ENCODE assay signal across 29 cellular contexts in the genomic region with DNA sequence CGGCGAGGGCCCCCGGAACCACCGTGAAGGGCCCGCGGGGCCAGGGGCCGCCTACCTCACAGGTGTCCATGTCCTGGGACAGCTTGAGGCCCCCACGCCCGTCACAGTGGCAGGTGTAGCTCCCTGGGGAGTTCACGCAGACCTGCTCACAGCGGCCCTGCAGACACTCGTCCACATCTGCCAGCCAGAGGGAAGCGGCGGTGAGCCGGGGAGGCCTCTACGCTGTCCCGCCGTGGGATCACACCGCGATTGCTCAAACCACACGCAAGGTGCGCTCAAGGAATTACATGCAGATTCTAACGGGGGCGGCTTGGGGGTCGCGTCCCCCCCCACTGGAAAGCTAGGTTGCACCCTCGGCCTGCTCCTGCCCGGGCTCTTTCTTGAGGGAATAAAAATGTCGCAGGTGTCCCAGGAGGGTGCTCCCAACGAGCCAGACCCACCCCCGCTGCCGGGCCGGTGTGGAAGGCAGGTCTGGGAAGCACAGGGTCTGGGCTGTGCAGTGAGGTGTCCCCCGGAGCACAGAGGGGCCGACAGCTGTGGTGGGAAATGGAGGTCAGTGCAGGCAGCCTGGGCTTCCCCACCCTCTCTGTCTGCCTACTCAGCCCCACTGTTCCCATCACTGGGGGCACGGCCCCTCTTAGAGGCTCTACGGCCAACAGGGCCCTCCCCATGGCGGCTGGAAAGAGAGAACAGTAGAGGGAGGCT. TPM values are rescaled to one million over a fixed set of nuclear protein-coding genes. Genes with fewer than 3 reads are reported as not detected.
DNase-seq lines count a peak whose midpoint lies in the region; ATAC-seq, FAIRE-seq and TF ChIP-seq lines count a peak whose summit lies in the region.
"Had no signal": no experiment of that assay in that cellular context is flagged by ENCODE, and none has a peak within 500 bp of the region (broad histone marks: within the 10 kb centered on the region; RNA-seq: fewer than 3 reads in every experiment).

No MANE protein-coding gene starts in this region.

- H3K4ac ChIP-seq in IMR-90 (ENCODE audit: low read depth, low read length) = peak overlapping the region; percentile 25; the same call in 1 of the 2 replicates

- FAIRE-seq in A549 (lab: Jason Lieb, UNC) = no peak
- FAIRE-seq: colon, GM18507 had no signal

- H2BK15ac ChIP-seq in IMR-90 (ENCODE audit: low read depth, low read length) = no peak overlapping the region

- no peaks in the 10 kb centered on the region for H3F3A ChIP-seq in neural progenitor cell (ENCODE audit: low read depth)

- H3K18ac ChIP-seq in IMR-90 (ENCODE audit: low read depth, low read length) = no peak overlapping the region

- H2AK9ac ChIP-seq in IMR-90 (replicated peaks; ENCODE audit: low read depth, low read length, poor library complexity) = peak overlapping the region; percentile 45

- no peak overlapping the region for H3K56ac ChIP-seq in IMR-90 (ENCODE audit: extremely low read depth, insufficient read depth, low read length)

- H2AFZ ChIP-seq in IMR-90 (replicated peaks; ENCODE audit: low read length, poor library complexity) (no peak overlapping the region), neural progenitor cell (replicated peaks) (no peak overlapping the region)

- ATAC-seq in A549 = no peak
- ATAC-seq in IMR-90 (ENCODE audit: low read depth) = no peak
- no peak for ATAC-seq in gastroesophageal sphincter
- ATAC-seq in omental fat pad (ENCODE audit: low FRiP score) = no peak
- no peak for ATAC-seq in GM19328 (IDR thresholded peaks at IDR 0.05; ENCODE audit: unreplicated experiment)
- ATAC-seq in HG03139 (IDR thresholded peaks at IDR 0.05; ENCODE audit: unreplicated experiment) = no peak
- ATAC-seq: left lung; naive thymus-derived CD8-positive, alpha-beta T cell; Panc1; stimulated activated naive CD8-positive, alpha-beta T cell treated with anti-CD3 and anti-CD28 coated beads, Interleukin-15, Interleukin-2, amounts not matched to agents 100 U/mL and 50 U/mL, for 24 hours had no signal

- no peak overlapping the region for H2BK120ac ChIP-seq in IMR-90 (ENCODE audit: low read depth, low read length)

- TF ChIP-seq CTCF in A549 (IDR thresholded peaks at IDR 0.05) (no peak), IMR-90 (conservative IDR thresholded peaks at IDR 0.05; ENCODE audit: low read depth, low read length) (no peak), gastroesophageal sphincter (IDR thresholded peaks at IDR 0.05) (no peak), neural progenitor cell (IDR thresholded peaks at IDR 0.05) (no peak), omental fat pad (IDR thresholded peaks at IDR 0.05) (no peak)

- H3K27me3 ChIP-seq in IMR-90 (ENCODE audit: control insufficient read depth, insufficient read depth, low read length) = no peaks in the 10 kb centered on the region
- no peaks in the 10 kb centered on the region for H3K27me3 ChIP-seq in gastroesophageal sphincter
- no peaks in the 10 kb centered on the region for H3K27me3 ChIP-seq in neural progenitor cell
- H3K27me3 ChIP-seq: left lung, SJCRH30 had no signal

- no peak overlapping the region for H3K23ac ChIP-seq in IMR-90 (ENCODE audit: low read depth, low read length)

- no peaks in the 10 kb centered on the region for H3K36me3 Mint-ChIP-seq in neural progenitor cell
- H3K36me3 Mint-ChIP-seq: activated naive CD8-positive, alpha-beta T cell; IgD-negative memory B cell had no signal

- peak overlapping the region; percentile 85; the same call in 1 of the 2 replicates for H2AK5ac ChIP-seq in IMR-90 (ENCODE audit: low read depth, low read length)

- H3K9me3 ChIP-seq in A549 = no peaks in the 10 kb centered on the region
- H3K9me3 ChIP-seq in IMR-90 (ENCODE audit: control insufficient read depth, insufficient read depth, low read length) = no peaks in the 10 kb centered on the region
- H3K9me3 ChIP-seq in gastroesophageal sphincter = no peaks in the 10 kb centered on the region
- H3K9me3 ChIP-seq in neural progenitor cell (ENCODE audit: low read depth) = no peaks in the 10 kb centered on the region
- H3K9me3 ChIP-seq: left lung, SJCRH30 had no signal

- CTCF ChIA-PET in A549 (lab: Yijun Ruan, JAX) (no interaction called here), IMR-90 (lab: Yijun Ruan, JAX) (no interaction called here)

- WGBS in A549 (ENCODE audit: missing lambda C conversion rate) = 93% methylated on average over 21 of the region's 38 CpGs
- WGBS in IMR-90 (ENCODE audit: extremely low coverage in 2 of 2, insufficient read length in 1 of 2), 2 experiments = 98% methylated on average over 12 of the region's 38 CpGs; no CpG with 5 or more reads in 1 of the 2 experiments
- 75% methylated on average over 2 of the region's 38 CpGs; no CpG with 5 or more reads in 1 of the 2 donors for WGBS in gastroesophageal sphincter (ENCODE audit: low coverage in 1 of 2), 2 donors

- peak overlapping the region; percentile 100; a peak in 5 of 6 replicates for H3K27ac ChIP-seq in A549
- no peak overlapping the region for H3K27ac ChIP-seq in IMR-90 (ENCODE audit: insufficient read depth, low read length)
- peak overlapping the region in 3 of 4 donors; percentile 66 to 91 (median 70) for H3K27ac ChIP-seq in gastroesophageal sphincter
- no peak overlapping the region for H3K27ac ChIP-seq in neural progenitor cell
- H3K27ac ChIP-seq: left lung, SJCRH30 had no signal

- TF ChIP-seq POLR2A in A549 (IDR thresholded peaks at IDR 0.05; ENCODE audit: low read length) (no peak), IMR-90 (IDR thresholded peaks at IDR 0.05; ENCODE audit: low read depth, low read length) (no peak), gastroesophageal sphincter (IDR thresholded peaks at IDR 0.05) (no peak)

- H4K20me1 ChIP-seq in IMR-90 (ENCODE audit: insufficient read depth, low read length) = peaks cover 24% of the 10 kb centered on the region
- H4K20me1 ChIP-seq in neural progenitor cell (ENCODE audit: low read depth) = no peaks in the 10 kb centered on the region

- no peak overlapping the region; the same call in 1 of the 2 replicates for H4K91ac ChIP-seq in IMR-90 (ENCODE audit: insufficient read depth, low read depth, low read length)

- no peak for DNase-seq in A549 (ENCODE audit: low read depth in 1 of 2, low spot score in 1 of 2)
- no peak for DNase-seq in IMR-90
- DNase-seq in neural progenitor cell (ENCODE audit: low spot score) = no peak
- no peak for DNase-seq in omental fat pad (ENCODE audit: low spot score)
- DNase-seq in AML-193 (lab: John Stamatoyannopoulos, UW) = no peak
- DNase-seq: activated CD4-positive, alpha-beta T cell treated with anti-CD3 and anti-CD28 coated beads for 48 hours; activated effector memory CD4-positive, alpha-beta T cell treated with Interleukin-2 at 50 U/mL for 16 hours; CD8-positive, alpha-beta memory T cell; effector CD4-positive, alpha-beta T cell; EL; naive thymus-derived CD8-positive, alpha-beta T cell; NCI-H1436 treated with DMSO at 0.1 percent for 48 hours; NCI-H2081 treated with DMSO at 0.1 percent for 48 hours; NCI-H345; SJCRH30; stimulated activated CD4-positive, alpha-beta T cell treated with anti-CD3 and anti-CD28 coated beads, Interleukin-1b, Interleukin-23, amount 100 ng/mL, for 48 hours; stimulated activated naive CD8-positive, alpha-beta T cell treated with anti-CD3 and anti-CD28 coated beads, Interleukin-15, Interleukin-2, amounts not matched to agents 100 U/mL and 50 U/mL, for 24 hours; SW 1271 had no signal

- H3K4me2 ChIP-seq in A549 = no peak overlapping the region
- no peak overlapping the region for H3K4me2 ChIP-seq in IMR-90 (ENCODE audit: low read depth, low read length)
- no peak overlapping the region for H3K4me2 ChIP-seq in neural progenitor cell

- H3K4me3 Mint-ChIP-seq in neural progenitor cell = peak overlapping the region; percentile 53
- H3K4me3 Mint-ChIP-seq: activated naive CD8-positive, alpha-beta T cell; B cell; CD8-positive, alpha-beta memory T cell; IgD-negative memory B cell had no signal

- no peak overlapping the region for H3K4me3 ChIP-seq in A549
- no peak overlapping the region for H3K4me3 ChIP-seq in IMR-90 (ENCODE audit: insufficient read depth, low read depth, low read length)
- H3K4me3 ChIP-seq in gastroesophageal sphincter = no peak overlapping the region
- no peak overlapping the region for H3K4me3 ChIP-seq in neural progenitor cell
- H3K4me3 ChIP-seq: left lung, SJCRH30, skin epidermis had no signal

- in situ Hi-C loops in IMR-90 (cut with MboI; ENCODE audit: low sequenced_read_pairs) = no loop called here

- H4K5ac ChIP-seq in IMR-90 (ENCODE audit: low read depth, low read length) = no peak overlapping the region

- H3K4me1 ChIP-seq in A549 = peaks cover 55% of the 10 kb centered on the region
- peaks cover 27% of the 10 kb centered on the region for H3K4me1 ChIP-seq in IMR-90 (ENCODE audit: control insufficient read depth, insufficient read depth, low read length)
- peaks cover 12 to 39% (median 30%) of the 10 kb centered on the region in 3 donors for H3K4me1 ChIP-seq in gastroesophageal sphincter
- peaks cover 15% of the 10 kb centered on the region for H3K4me1 ChIP-seq in neural progenitor cell

- H3K27me3 Mint-ChIP-seq in neural progenitor cell (ENCODE audit: insufficient read depth, low read depth) = peaks cover 6% of the 10 kb centered on the region
- H3K27me3 Mint-ChIP-seq: activated naive CD8-positive, alpha-beta T cell; B cell; IgD-negative memory B cell had no signal

- peak overlapping the region in 1 of 2 experiments; percentile 48; a peak in 1 of 4 replicates for H4K8ac ChIP-seq in IMR-90 (ENCODE audit: low read depth in 2 of 2, low read length in 2 of 2)

- intact Hi-C loops in IMR-90 (cut with micrococcal nuclease) = no loop called here

- peaks cover 18% of the 10 kb centered on the region for H3K4me1 Mint-ChIP-seq in neural progenitor cell
- H3K4me1 Mint-ChIP-seq: B cell; CD8-positive, alpha-beta memory T cell had no signal

- H3K9ac ChIP-seq in IMR-90 (ENCODE audit: low read depth, low read length) = no peak overlapping the region
- H3K9ac ChIP-seq in neural progenitor cell = no peak overlapping the region

- BruUV-seq in IMR-90 (replicated peaks; lab: Mats Ljungman, UMichigan) = no TSS peak

- POLR2A ChIA-PET in A549 (lab: Yijun Ruan, JAX) (no interaction called here), IMR-90 (lab: Charles Lee; ENCODE audit: unreplicated experiment) (no interaction called here)

- peaks cover 6% of the 10 kb centered on the region; the same call in 1 of the 2 replicates for H3K9me1 ChIP-seq in IMR-90 (ENCODE audit: insufficient read depth, low read length)

- H3K79me2 ChIP-seq in neural progenitor cell (ENCODE audit: low read depth) = no peaks in the 10 kb centered on the region

- TF ChIP-seq RAD21 in A549 (conservative IDR thresholded peaks at IDR 0.05 in 1 of 2, IDR thresholded peaks at IDR 0.05 in 1 of 2) (no peak), IMR-90 (IDR thresholded peaks at IDR 0.05; ENCODE audit: low read length) (no peak)

- peak overlapping the region; percentile 62 for H2BK5ac ChIP-seq in IMR-90 (ENCODE audit: low read depth, low read length, poor library complexity, severe bottlenecking)

- no peak overlapping the region for H3K14ac ChIP-seq in IMR-90 (replicated peaks; ENCODE audit: low read depth, low read length)

- no peak overlapping the region for H2BK20ac ChIP-seq in IMR-90 (ENCODE audit: low read depth, low read length)

- peak overlapping the region; percentile 72 for H3K27ac Mint-ChIP-seq in neural progenitor cell
- H3K27ac Mint-ChIP-seq: activated naive CD8-positive, alpha-beta T cell; B cell; CD8-positive, alpha-beta memory T cell; IgD-negative memory B cell had no signal

- dilution Hi-C loops in IMR-90 (cut with HindIII; ENCODE audit: low sequenced_read_pairs, unreplicated experiment) = no loop called here

- H3K9me3 Mint-ChIP-seq in neural progenitor cell = no peaks in the 10 kb centered on the region
- H3K9me3 Mint-ChIP-seq: CD8-positive, alpha-beta memory T cell; IgD-negative memory B cell had no signal

- H3K36me3 ChIP-seq in IMR-90 (ENCODE audit: control insufficient read depth, insufficient read depth, low read length) (peaks cover 54% of the 10 kb centered on the region), gastroesophageal sphincter (peaks cover 0 to 51% of the 10 kb centered on the region in 2 donors), neural progenitor cell (no peaks in the 10 kb centered on the region)
- H3K36me3 ChIP-seq: SJCRH30 had no signal

- peaks cover 17 to 73% of the 10 kb centered on the region in 2 experiments for H3K79me1 ChIP-seq in IMR-90 (ENCODE audit: low read depth in 1 of 2, low read length in 2 of 2)

- TF ChIP-seq EP300 in A549 (IDR thresholded peaks at IDR 0.05) (no peak), gastroesophageal sphincter (IDR thresholded peaks at IDR 0.05) (no peak)

RNA-seq across cellular contexts. Expression of a gene that starts 29.2 kb away (rescaled TPM):
- polyA plus RNA-seq in A549 (2011; rRNA removed) (3.5 and 4.3 TPM in 2 replicates), A549 (2017; fragmentation: RNase III; extraction: RNeasy Plus Mini Kit Qiagen cat#74134 plus additional on column Dnase treatment) (4.8 to 6.5 TPM (median 5.7 TPM) in 3 replicates), IMR-90 (2012; rRNA removed) (795 and 823 TPM in 2 replicates)
- 8.8 and 12.2 TPM in 2 replicates for polyA plus RNA-seq in A549 (2012; cell fraction: cytosol; rRNA removed)
- polyA plus RNA-seq in A549 (2012; cell fraction: nucleus; rRNA removed) = 24.3 and 27.0 TPM in 2 replicates
- 1.7 and 2.0 TPM in 2 replicates for polyA minus RNA-seq in A549 (2011; rRNA and poly(A)+ RNA removed)
- total RNA-seq in IMR-90 (2012; rRNA removed) (212 and 220 TPM in 2 replicates), gastroesophageal sphincter (100 to 1,000 TPM; 132 to 392 (median 217) TPM), neural progenitor cell (ENCODE audit: low replicate concordance) (12.8 and 31.7 TPM in 2 replicates), omental fat pad (100 to 1,000 TPM; 129 to 207 (median 164) TPM)
- polyA plus RNA-seq in IMR-90 (2012; cell fraction: cytosol; rRNA removed) = 1,010 and 1,498 TPM in 2 replicates
- polyA plus RNA-seq in IMR-90 (2012; cell fraction: nucleus; rRNA removed; ENCODE audit: low replicate concordance) = 1,145 and 2,216 TPM in 2 replicates

Comparison
In these comparisons a context has a peak if more than half of its experiments do, and no peak if none do; other contexts are left out.
1. H3K27ac ChIP-seq: peak in A549 (2 of 2) and gastroesophageal sphincter (3 of 4); none in IMR-90 (single experiment) and neural progenitor cell (single experiment).